ENCODE assay signal across 11 cellular contexts in genomic region chr10:79048639-79049550, GRCh38. TPM values are rescaled to one million over a fixed set of nuclear protein-coding genes. Genes with fewer than 3 reads are reported as not detected.
DNase-seq lines count a peak whose midpoint lies in the region; ATAC-seq and TF ChIP-seq lines count a peak whose summit lies in the region.
"Had no signal": no experiment of that assay in that cellular context is flagged by ENCODE, and none has a peak within 500 bp of the region (broad histone marks: within the 10 kb centered on the region; RNA-seq: fewer than 3 reads in every experiment).

No MANE protein-coding gene starts in this region.

- peak overlapping the region; percentile 67 for H3K4me2 ChIP-seq in DND-41 (ENCODE audit: insufficient read depth, low read length)

- no peaks in the 10 kb centered on the region for H3K36me3 Mint-ChIP-seq in T-helper 17 cell (ENCODE audit: low read depth)

- 71 to 93% (median 79%) methylated on average over 11 to 14 of the region's 14 CpGs for WGBS in spleen, 5 donors

- H2AFZ ChIP-seq in DND-41 (ENCODE audit: low read depth, low read length): peak overlapping the region; percentile 65

- H3K27me3 Mint-ChIP-seq in T-helper 17 cell: no peaks in the 10 kb centered on the region

- DNase-seq in DND-41 (no peak), T-helper 17 cell (peak in 1 of 3 donors; percentile 7), left colon (peak; percentile 32 to 45), spleen (peak; percentile 77), HCEC 1CT (no peak), NOMO-1 treated with DMSO at 0.1 percent for 48 hours (lab: John Stamatoyannopoulos, UW; ENCODE audit: unreplicated experiment) (no peak)
- DNase-seq in activated CD4-positive, alpha-beta T cell treated with anti-CD3 and anti-CD28 coated beads for 4 hours: no peak
- DNase-seq: caudate nucleus, DMS153, foreskin fibroblast, NCI-H1048 had no signal

- H3K9me3 ChIP-seq in DND-41 (ENCODE audit: insufficient read depth, low read length, severe bottlenecking) (no peaks in the 10 kb centered on the region), T-helper 17 cell (ENCODE audit: control insufficient read depth, low read length, poor library complexity, severe bottlenecking) (no peaks in the 10 kb centered on the region), spleen (no peaks in the 10 kb centered on the region)

- no peaks in the 10 kb centered on the region for H3K79me2 ChIP-seq in DND-41 (ENCODE audit: insufficient read depth, low read length)

- H3K4me3 ChIP-seq in DND-41 (ENCODE audit: low read depth in 1 of 2, low read length in 2 of 2) (peak overlapping the region in 1 of 2 experiments; percentile 45; a peak in 2 of 4 replicates), spleen (peak overlapping the region in 1 of 8 donors; percentile 46)

- H3K9ac ChIP-seq in DND-41 (ENCODE audit: low read depth, low read length): peak overlapping the region; percentile 66

- ATAC-seq in DND-41 (ENCODE audit: insufficient read depth, low read depth): no peak
- no peak for ATAC-seq in T-helper 17 cell
- peak; percentile 11 for ATAC-seq in left colon

- H3K27me3 ChIP-seq in DND-41 (ENCODE audit: insufficient read depth, low read length, poor library complexity) (no peaks in the 10 kb centered on the region), spleen (replicated peaks in 1 of 7) (no peaks in the 10 kb centered on the region)

- intact Hi-C loops in left colon (cut with DNase I, micrococcal nuclease): no loop called here
- intact Hi-C loops in spleen (cut with DNase I; ENCODE audit: low total_unique reads): no loop called here

- no peak for TF ChIP-seq POLR2A in spleen (IDR thresholded peaks at IDR 0.05)

- H3K36me3 ChIP-seq in DND-41 (ENCODE audit: insufficient read depth, low read length): no peaks in the 10 kb centered on the region
- no peaks in the 10 kb centered on the region for H3K36me3 ChIP-seq in spleen

- H3K27ac ChIP-seq in DND-41 (ENCODE audit: low read length): peak overlapping the region; percentile 97
- peak overlapping the region; percentile 48 to 88 (median 76) for H3K27ac ChIP-seq in spleen

- peaks cover 37% of the 10 kb centered on the region for H3K4me1 Mint-ChIP-seq in T-helper 17 cell

- H4K20me1 ChIP-seq in DND-41 (ENCODE audit: insufficient read depth, low read length): no peaks in the 10 kb centered on the region

- H3K27ac Mint-ChIP-seq in T-helper 17 cell: peak overlapping the region; percentile 92

- TF ChIP-seq CTCF in DND-41 (IDR thresholded peaks at IDR 0.05; ENCODE audit: borderline replicate concordance, extremely low read depth, low read length, poor library complexity, severe bottlenecking): no peak
- no peak for TF ChIP-seq CTCF in spleen (IDR thresholded peaks at IDR 0.05 in 8 of 11, conservative IDR thresholded peaks at IDR 0.05 in 3 of 11)

- peaks cover 36% of the 10 kb centered on the region for H3K4me1 ChIP-seq in DND-41 (ENCODE audit: insufficient read depth, low read length)
- H3K4me1 ChIP-seq in spleen: peaks cover 18 to 65% (median 46%) of the 10 kb centered on the region in 6 donors

- H3K4me3 Mint-ChIP-seq in T-helper 17 cell: peak overlapping the region; percentile 93

RNA-seq across cellular contexts. Expression of gene ZMIZ1, which starts 19.9 kb away (rescaled TPM):
- total RNA-seq in T-helper 17 cell (10 to 100 TPM; 30.0 to 34.0 TPM), left colon (10 to 100 TPM; 50.7 to 63.9 TPM), spleen (100 to 1,000 TPM; 117 to 210 (median 129) TPM)
- polyA plus RNA-seq in spleen: 10 to 100 TPM; 10.7 to 29.7 (median 11.8) TPM

Comparison
In these comparisons a context has a peak if more than half of its experiments do, and no peak if none do; other contexts are left out.
1. DNase-seq: peak in left colon (2 of 2) and spleen (single experiment); none in DND-41 (single experiment), HCEC 1CT (single experiment), NOMO-1 treated with DMSO at 0.1 percent for 48 hours (single experiment) and activated CD4-positive, alpha-beta T cell treated with anti-CD3 and anti-CD28 coated beads for 4 hours (0 of 2).